In genomic region chr1:223423641-223424233, GRCh38 we compare ENCODE assay signal across 21 cellular contexts. TPM values are rescaled to one million over a fixed set of nuclear protein-coding genes. Genes with fewer than 3 reads are reported as not detected.
DNase-seq lines count a peak whose midpoint lies in the region; ATAC-seq and TF ChIP-seq lines count a peak whose summit lies in the region.
"Had no signal": no experiment of that assay in that cellular context is flagged by ENCODE, and none has a peak within 500 bp of the region (broad histone marks: within the 10 kb centered on the region; RNA-seq: fewer than 3 reads in every experiment).

No MANE protein-coding gene starts in this region.

- H3K27ac ChIP-seq in IMR-90 (ENCODE audit: insufficient read depth, low read length) (no peak overlapping the region), neuronal stem cell (replicated peaks; ENCODE audit: low read length) (no peak overlapping the region), caudate nucleus (ENCODE audit: low read depth, low read length) (no peak overlapping the region)

- H3K79me1 ChIP-seq in IMR-90 (ENCODE audit: low read depth in 1 of 2, low read length in 2 of 2), result no peaks in the 10 kb centered on the region
- no peaks in the 10 kb centered on the region for H3K79me1 ChIP-seq in neuronal stem cell (ENCODE audit: low read depth, low read length)

- no peak overlapping the region for H2BK12ac ChIP-seq in neuronal stem cell (ENCODE audit: low read length)

- H3K36me3 ChIP-seq in IMR-90 (ENCODE audit: control insufficient read depth, insufficient read depth, low read length) (no peaks in the 10 kb centered on the region), neuronal stem cell (replicated peaks in 1 of 2; ENCODE audit: control insufficient read depth in 2 of 2, insufficient read depth in 2 of 2, low read length in 2 of 2) (no peaks in the 10 kb centered on the region)
- H3K36me3 ChIP-seq: tibial artery had no signal

- H3K4me2 ChIP-seq in IMR-90 (ENCODE audit: low read depth, low read length) (no peak overlapping the region), neuronal stem cell (ENCODE audit: insufficient read depth, low read length, poor library complexity, severe bottlenecking) (no peak overlapping the region)

- no peak overlapping the region for H4K91ac ChIP-seq in IMR-90 (ENCODE audit: insufficient read depth, low read depth, low read length)
- H4K91ac ChIP-seq in neuronal stem cell (ENCODE audit: low read depth, low read length, poor library complexity), result no peak overlapping the region

- H3K56ac ChIP-seq in IMR-90 (ENCODE audit: extremely low read depth, insufficient read depth, low read length), result no peak overlapping the region

- TF ChIP-seq CTCF in IMR-90 (conservative IDR thresholded peaks at IDR 0.05; ENCODE audit: low read depth, low read length) (no peak), epithelial cell of esophagus (IDR thresholded peaks at IDR 0.05; ENCODE audit: insufficient read depth, low read depth, low read length, missing control alignments) (no peak)

- H4K5ac ChIP-seq in IMR-90 (ENCODE audit: low read depth, low read length), result no peak overlapping the region

- in situ Hi-C loops in IMR-90 (cut with MboI; ENCODE audit: low sequenced_read_pairs), result no loop called here

- H4K20me1 ChIP-seq in IMR-90 (ENCODE audit: insufficient read depth, low read length), result no peaks in the 10 kb centered on the region

- H3K9me3 ChIP-seq in IMR-90 (ENCODE audit: control insufficient read depth, insufficient read depth, low read length) (peaks cover 2% of the 10 kb centered on the region; the same call in 1 of the 2 replicates), neuronal stem cell (replicated peaks in 1 of 2; ENCODE audit: control insufficient read depth in 2 of 2, insufficient read depth in 1 of 2, low read depth in 1 of 2, low read length in 2 of 2) (no peaks in the 10 kb centered on the region)
- H3K9me3 ChIP-seq: tibial artery had no signal

- no peak overlapping the region for H3K4ac ChIP-seq in IMR-90 (ENCODE audit: low read depth, low read length)
- no peak overlapping the region for H3K4ac ChIP-seq in neuronal stem cell (ENCODE audit: low read length)

- no peak overlapping the region for H3K18ac ChIP-seq in IMR-90 (ENCODE audit: low read depth, low read length)
- H3K18ac ChIP-seq in neuronal stem cell (ENCODE audit: low read length), result no peak overlapping the region

- ATAC-seq in IMR-90 (ENCODE audit: low read depth) (no peak), GM18511 (IDR thresholded peaks at IDR 0.05; ENCODE audit: unreplicated experiment) (no peak)
- ATAC-seq: activated CD8-positive, alpha-beta T cell treated with anti-CD3 and anti-CD28 coated beads, Interleukin-2, amount 10 ng/mL, durations not matched to agents 7 days and 5 days; activated naive CD4-positive, alpha-beta T cell treated with anti-CD3 and anti-CD28 coated beads, Interleukin-2, amount 50 U/mL, for 72 hours; activated T-cell treated with anti-CD3 and anti-CD28 coated beads, Interleukin-2, amount 50 U/mL, for 4 hours had no signal

- peaks cover 18% of the 10 kb centered on the region for H3K27me3 ChIP-seq in IMR-90 (ENCODE audit: control insufficient read depth, insufficient read depth, low read length)
- H3K27me3 ChIP-seq in neuronal stem cell (ENCODE audit: control insufficient read depth in 3 of 3, insufficient read depth in 3 of 3, low read depth in 1 of 3, low read length in 3 of 3), result no peaks in the 10 kb centered on the region
- H3K27me3 ChIP-seq: tibial artery had no signal

- H3K9me1 ChIP-seq in IMR-90 (ENCODE audit: insufficient read depth, low read length), result no peaks in the 10 kb centered on the region

- H2BK15ac ChIP-seq in IMR-90 (ENCODE audit: low read depth, low read length), result no peak overlapping the region
- H2BK15ac ChIP-seq in neuronal stem cell (ENCODE audit: low read length), result no peak overlapping the region

- H2AK5ac ChIP-seq in IMR-90 (ENCODE audit: low read depth, low read length), result no peak overlapping the region
- H2AK5ac ChIP-seq in neuronal stem cell (ENCODE audit: low read depth, low read length), result no peak overlapping the region

- H3K9ac ChIP-seq in IMR-90 (ENCODE audit: low read depth, low read length) (no peak overlapping the region), neuronal stem cell (ENCODE audit: low read depth, low read length, poor library complexity) (peak overlapping the region; percentile 17)

- no peak overlapping the region for H2AK9ac ChIP-seq in IMR-90 (replicated peaks; ENCODE audit: low read depth, low read length, poor library complexity)

- H3K23ac ChIP-seq in IMR-90 (ENCODE audit: low read depth, low read length) (no peak overlapping the region), neuronal stem cell (ENCODE audit: low read depth, low read length, poor library complexity) (no peak overlapping the region)

- no peak overlapping the region for H2AFZ ChIP-seq in IMR-90 (replicated peaks; ENCODE audit: low read length, poor library complexity)
- no peak overlapping the region for H2AFZ ChIP-seq in neuronal stem cell (ENCODE audit: low read length)

- CTCF ChIA-PET in IMR-90 (lab: Yijun Ruan, JAX), result no interaction called here

- intact Hi-C loops in IMR-90 (cut with micrococcal nuclease), result no loop called here

- H4K8ac ChIP-seq in IMR-90 (ENCODE audit: low read depth in 2 of 2, low read length in 2 of 2) (no peak overlapping the region), neuronal stem cell (ENCODE audit: low read depth, low read length) (no peak overlapping the region)

- H3K4me3 ChIP-seq in IMR-90 (ENCODE audit: insufficient read depth, low read depth, low read length) (no peak overlapping the region), epithelial cell of esophagus (ENCODE audit: low read length) (no peak overlapping the region), neuronal stem cell (ENCODE audit: low read length in 2 of 2) (no peak overlapping the region)
- H3K4me3 ChIP-seq: tibial artery had no signal

- no peak for TF ChIP-seq RAD21 in IMR-90 (IDR thresholded peaks at IDR 0.05; ENCODE audit: low read length)

- H2BK120ac ChIP-seq in IMR-90 (ENCODE audit: low read depth, low read length), result no peak overlapping the region
- H2BK120ac ChIP-seq in neuronal stem cell (ENCODE audit: low read depth, low read length), result no peak overlapping the region

- BruUV-seq in IMR-90 (replicated peaks; lab: Mats Ljungman, UMichigan), result no TSS peak

- no peak overlapping the region for H3K14ac ChIP-seq in IMR-90 (replicated peaks; ENCODE audit: low read depth, low read length)
- H3K14ac ChIP-seq in neuronal stem cell (ENCODE audit: low read length), result no peak overlapping the region

- dilution Hi-C loops in IMR-90 (cut with HindIII; ENCODE audit: low sequenced_read_pairs, unreplicated experiment), result no loop called here

- POLR2A ChIA-PET in IMR-90 (lab: Charles Lee; ENCODE audit: unreplicated experiment), result no interaction called here

- H3K4me1 ChIP-seq in IMR-90 (ENCODE audit: control insufficient read depth, insufficient read depth, low read length) (no peaks in the 10 kb centered on the region), neuronal stem cell (ENCODE audit: control insufficient read depth in 2 of 2, insufficient read depth in 1 of 2, low read depth in 1 of 2, low read length in 2 of 2) (no peaks in the 10 kb centered on the region)

- WGBS in IMR-90 (ENCODE audit: extremely low coverage in 2 of 2, insufficient read length in 1 of 2), 2 experiments, result no CpG with 5 or more reads among the region's 4 CpGs
- WGBS in neuronal stem cell (ENCODE audit: extremely low coverage in 2 of 2, insufficient read length in 2 of 2, insufficient replicate concordance in 1 of 2), 2 donors, result no CpG with 5 or more reads among the region's 4 CpGs

- no peak for TF ChIP-seq POLR2A in IMR-90 (IDR thresholded peaks at IDR 0.05; ENCODE audit: low read depth, low read length)

- H2BK5ac ChIP-seq in IMR-90 (ENCODE audit: low read depth, low read length, poor library complexity, severe bottlenecking) (no peak overlapping the region), neuronal stem cell (ENCODE audit: low read length) (no peak overlapping the region)

- peak; percentile 46 for DNase-seq in AG20443 (ENCODE audit: low spot score)
- DNase-seq in IMR-90, result peak; percentile 20
- peak; percentile 13 for DNase-seq in epithelial cell of esophagus (ENCODE audit: low read depth)
- no peak for DNase-seq in neuronal stem cell (ENCODE audit: low spot score)
- no peak for DNase-seq in caudate nucleus (lab: John Stamatoyannopoulos, UW)
- DNase-seq in NCI-H1930 (lab: John Stamatoyannopoulos, UW), result no peak
- no peak for DNase-seq in NCI-H1048 (lab: John Stamatoyannopoulos, UW)
- DNase-seq: activated CD8-positive, alpha-beta T cell treated with anti-CD3 and anti-CD28 coated beads, Interleukin-2, amount 10 ng/mL, durations not matched to agents 7 days and 5 days; activated T-cell treated with anti-CD3 and anti-CD28 coated beads, Interleukin-2, amount 50 U/mL, for 4 hours; AML-193; dermis blood vessel endothelial cell; NCI-H1436 treated with DMSO at 0.1 percent for 48 hours; NCI-H2171 treated with DMSO at 0.1 percent for 48 hours; stimulated activated naive CD4-positive, alpha-beta T cell; tibial artery had no signal

- H2BK20ac ChIP-seq in IMR-90 (ENCODE audit: low read depth, low read length), result no peak overlapping the region

TF ChIP-seq in IMR-90, 13 proteins besides CTCF, POLR2A, EP300 and RAD21 (continues in another document):
- no peak for TF ChIP-seq MXI1 (IDR thresholded peaks at IDR 0.05; ENCODE audit: borderline replicate concordance, low read depth, low read length)
- TF ChIP-seq BHLHE40 (IDR thresholded peaks at IDR 0.05; ENCODE audit: low read depth, low read length), result no peak
- no peak for TF ChIP-seq RFX5 (IDR thresholded peaks at IDR 0.05; ENCODE audit: low read depth, low read length)
- TF ChIP-seq USF2 (IDR thresholded peaks at IDR 0.05; ENCODE audit: low read depth, low read length), result no peak

RNA-seq across cellular contexts. Expression of gene CCDC185, which starts 30.5 kb away (rescaled TPM):
- not detected in 2 replicates for total RNA-seq in IMR-90 (2012; rRNA removed)
- polyA plus RNA-seq in IMR-90 (2012; rRNA removed), result not detected in 2 replicates
- not detected in 2 replicates for polyA plus RNA-seq in IMR-90 (2012; cell fraction: cytosol; rRNA removed)
- not detected in 2 replicates for polyA plus RNA-seq in IMR-90 (2012; cell fraction: nucleus; rRNA removed; ENCODE audit: low replicate concordance)
- polyA plus RNA-seq in neuronal stem cell (2013, experiment 1 of 2), result not detected
- polyA plus RNA-seq in neuronal stem cell (2013, experiment 2 of 2), result not detected
- total RNA-seq: activated CD8-positive, alpha-beta T cell treated with anti-CD3 and anti-CD28 coated beads, Interleukin-2, amount 10 ng/mL, durations not matched to agents 7 days and 5 days; activated naive CD4-positive, alpha-beta T cell treated with anti-CD3 and anti-CD28 coated beads, Interleukin-2, amount 50 U/mL, for 72 hours; activated T-cell treated with anti-CD3 and anti-CD28 coated beads, Interleukin-2, amount 50 U/mL, for 4 hours; H4; lower leg skin; SK-MEL-5; T-helper 2 cell treated with Interferon-gamma antibody and Interleukin-4, amounts not matched to agents 100 ng/mL and 5 ng/mL, for 36 hours had no signal

RNA-seq across cellular contexts. Expression of gene SUSD4, which starts 59.8 kb away (rescaled TPM):
- 1.1 and 2.7 TPM in 2 replicates for total RNA-seq in IMR-90 (2012; rRNA removed)
- 1.7 and 1.8 TPM in 2 replicates for polyA plus RNA-seq in IMR-90 (2012; rRNA removed)
- 0.58 and 1.4 TPM in 2 replicates for polyA plus RNA-seq in IMR-90 (2012; cell fraction: cytosol; rRNA removed)
- polyA plus RNA-seq in IMR-90 (2012; cell fraction: nucleus; rRNA removed; ENCODE audit: low replicate concordance), result 1.2 and 2.2 TPM in 2 replicates
- 4.7 TPM for polyA plus RNA-seq in neuronal stem cell (2013, experiment 1 of 2)
- 4.3 TPM for polyA plus RNA-seq in neuronal stem cell (2013, experiment 2 of 2)
- total RNA-seq: SK-MEL-5 had no signal

Comparison
In these comparisons a context has a peak if more than half of its experiments do, and no peak if none do; other contexts are left out.
1. DNase-seq: peak in AG20443 (single experiment), IMR-90 (single experiment) and epithelial cell of esophagus (single experiment); none in neuronal stem cell (single experiment), caudate nucleus (0 of 61), NCI-H1930 (0 of 2) and NCI-H1048 (single experiment).